ENCODE assay signal across 33 cellular contexts in the genomic region with DNA sequence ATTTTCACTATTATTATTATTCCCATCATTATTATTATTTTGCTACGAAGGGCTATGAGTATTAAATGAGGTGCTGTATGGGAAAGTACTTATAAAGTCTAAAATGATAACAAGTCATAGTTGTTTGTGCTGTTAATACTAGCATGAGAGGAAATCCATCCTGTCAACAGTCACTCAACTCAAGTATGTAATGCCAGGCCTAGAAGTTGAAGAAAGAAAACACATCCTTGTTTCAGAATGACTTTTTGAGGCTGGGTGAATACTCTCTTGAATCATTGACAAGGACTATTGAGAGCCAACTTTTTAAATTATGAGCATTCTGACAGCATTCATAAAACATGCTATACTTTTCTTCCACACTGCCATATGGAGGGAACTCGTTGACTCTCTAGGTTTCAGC.
"Had no signal": no experiment of that assay in that cellular context is flagged by ENCODE, and none has a peak within 500 bp of the region (broad histone marks: within the 10 kb centered on the region; RNA-seq: fewer than 3 reads in every experiment).

No MANE protein-coding gene starts in this region.

- DNase-seq: Karpas-422, Kasumi-1, KG1, MG63, MM.1S, MV-4-11, NCI-H1048, NCI-H1092, NCI-H1092 treated with DMSO at 0.1 percent for 48 hours, NCI-H1105, NCI-H1105 treated with DMSO at 0.1 percent for 48 hours, NCI-H1417, NCI-H1417 treated with DMSO at 0.1 percent for 48 hours, NCI-H1436, NCI-H1436 treated with DMSO at 0.1 percent for 48 hours, NCI-H146, NCI-H1694, NCI-H1694 treated with DMSO at 0.1 percent for 48 hours, NCI-H187, NCI-H187 treated with DMSO at 0.1 percent for 48 hours, NCI-H1930, NCI-H2029, NCI-H2029 treated with DMSO at 0.1 percent for 48 hours, NCI-H2081, NCI-H2081 treated with DMSO at 0.1 percent for 48 hours, NCI-H2107, NCI-H2171, NCI-H2171 treated with DMSO at 0.1 percent for 48 hours, NCI-H2227 treated with DMSO at 0.1 percent for 48 hours, NCI-H226, NCI-H345, NCI-H446, NCI-H446 treated with DMSO at 0.1 percent for 48 hours had no signal
